Comparison of ENCODE assay signal across 8 cellular contexts in the genomic region with DNA sequence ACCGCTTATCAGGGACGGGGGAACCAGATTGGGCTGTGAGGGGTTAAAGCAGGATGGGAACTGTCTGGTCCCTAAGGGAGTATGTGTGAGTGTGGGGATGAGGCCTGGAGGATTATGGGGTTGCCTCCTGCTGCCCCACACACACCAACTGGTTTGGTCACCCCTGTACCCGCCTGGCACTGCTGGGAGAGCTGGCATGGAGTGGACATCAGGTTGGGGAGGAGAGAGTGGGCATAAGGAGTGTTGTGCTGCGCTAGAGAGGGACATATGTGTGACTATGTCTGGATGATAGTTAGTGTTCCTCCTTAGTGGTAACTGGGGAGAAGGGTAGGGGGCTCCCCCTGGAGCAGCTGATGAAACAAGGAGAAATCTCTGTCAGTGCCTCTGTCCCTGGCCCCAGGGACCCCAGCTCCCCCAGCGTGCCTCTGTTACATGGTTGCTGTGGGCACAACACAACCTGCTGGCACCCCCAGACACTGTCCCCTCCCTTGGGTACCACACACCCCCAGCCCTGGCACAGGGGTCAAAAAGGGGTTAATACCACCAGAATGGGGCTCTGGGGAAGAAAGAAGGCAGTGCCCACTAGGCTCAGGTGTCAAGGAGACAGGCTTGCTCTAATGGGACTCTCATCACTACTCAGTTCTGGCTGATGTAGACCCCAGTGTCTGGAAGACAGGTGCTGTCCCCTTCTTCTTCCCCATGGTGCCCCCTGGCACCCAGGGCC. TPM values are rescaled to one million over a fixed set of nuclear protein-coding genes. Genes with fewer than 3 reads are reported as not detected.
DNase-seq lines count a peak whose midpoint lies in the region; ATAC-seq lines count a peak whose summit lies in the region.

No MANE protein-coding gene starts in this region.

- H3K27me3 Mint-ChIP-seq in stimulated activated naive CD8-positive, alpha-beta T cell treated with anti-CD3 and anti-CD28 coated beads, Interleukin-15, amount 100 ng/mL, for 72 hours = no peaks in the 10 kb centered on the region

- ATAC-seq in activated naive CD4-positive, alpha-beta T cell treated with anti-CD3 and anti-CD28 coated beads, Interleukin-2, amount 50 U/mL, for 72 hours = peak in 1 of 2 donors; percentile 11
- ATAC-seq in stimulated activated naive CD8-positive, alpha-beta T cell treated with anti-CD3 and anti-CD28 coated beads, Interleukin-15, amount 100 ng/mL, for 72 hours = peak; percentile 30
- ATAC-seq in GM21825 (IDR thresholded peaks at IDR 0.05; ENCODE audit: unreplicated experiment) = no peak
- no peak for ATAC-seq in GM18907 (IDR thresholded peaks at IDR 0.05; ENCODE audit: unreplicated experiment)
- no peak for ATAC-seq in HG02870 (IDR thresholded peaks at IDR 0.05; ENCODE audit: unreplicated experiment)

- peaks cover 71% of the 10 kb centered on the region for H3K4me1 Mint-ChIP-seq in stimulated activated naive CD8-positive, alpha-beta T cell treated with anti-CD3 and anti-CD28 coated beads, Interleukin-15, amount 100 ng/mL, for 72 hours

- H3K27ac ChIP-seq in HUES6 (ENCODE audit: low read depth, low read length) = peak overlapping the region; percentile 34
- H3K27ac ChIP-seq in iPS-18a (ENCODE audit: low read length) = no peak overlapping the region

- H3K36me3 Mint-ChIP-seq in activated naive CD4-positive, alpha-beta T cell treated with anti-CD3 and anti-CD28 coated beads, Interleukin-2, amount 50 U/mL, for 72 hours = peaks cover 20 to 25% of the 10 kb centered on the region in 2 donors

- DNase-seq in activated naive CD4-positive, alpha-beta T cell treated with anti-CD3 and anti-CD28 coated beads, Interleukin-2, amount 50 U/mL, for 72 hours (ENCODE audit: low spot score in 2 of 2) = peak in 1 of 2 donors; percentile 69
- DNase-seq in stimulated activated naive CD8-positive, alpha-beta T cell treated with anti-CD3 and anti-CD28 coated beads, Interleukin-15, amount 100 ng/mL, for 72 hours = peak; percentile 43 to 83
- DNase-seq in GOT3 (lab: John Stamatoyannopoulos, UW) = no peak

- H3K9ac ChIP-seq in HUES6 (ENCODE audit: low read length) = peak overlapping the region; percentile 12
- H3K9ac ChIP-seq in iPS-18a (ENCODE audit: low read length) = peak overlapping the region; percentile 65

- H3K4me1 ChIP-seq in HUES6 (ENCODE audit: control insufficient read depth, insufficient read depth, low read length) (peaks cover 31% of the 10 kb centered on the region), iPS-18a (ENCODE audit: control insufficient read depth, low read depth, low read length) (peaks cover 26% of the 10 kb centered on the region)

- no peaks in the 10 kb centered on the region for H3K9me3 ChIP-seq in HUES6 (ENCODE audit: control insufficient read depth, insufficient read depth, low read depth, low read length)
- no peaks in the 10 kb centered on the region for H3K9me3 ChIP-seq in iPS-18a (ENCODE audit: control insufficient read depth, low read depth, low read length)

- H3K27ac Mint-ChIP-seq in activated naive CD4-positive, alpha-beta T cell treated with anti-CD3 and anti-CD28 coated beads, Interleukin-2, amount 50 U/mL, for 72 hours = peak overlapping the region; percentile 92 to 96
- peak overlapping the region; percentile 99 for H3K27ac Mint-ChIP-seq in stimulated activated naive CD8-positive, alpha-beta T cell treated with anti-CD3 and anti-CD28 coated beads, Interleukin-15, amount 100 ng/mL, for 72 hours

- no peaks in the 10 kb centered on the region for H3K36me3 ChIP-seq in HUES6 (ENCODE audit: control insufficient read depth, insufficient read depth, low read length)
- H3K36me3 ChIP-seq in iPS-18a (ENCODE audit: control insufficient read depth, low read depth, low read length) = no peaks in the 10 kb centered on the region

- H3K4me3 Mint-ChIP-seq in stimulated activated naive CD8-positive, alpha-beta T cell treated with anti-CD3 and anti-CD28 coated beads, Interleukin-15, amount 100 ng/mL, for 72 hours = peak overlapping the region; percentile 89 to 93

- H3K4me3 ChIP-seq in HUES6 (ENCODE audit: low read depth, low read length) (peak overlapping the region; percentile 99), iPS-18a (ENCODE audit: low read length) (peak overlapping the region; percentile 84)

- no peaks in the 10 kb centered on the region for H3K27me3 ChIP-seq in HUES6 (ENCODE audit: control insufficient read depth, insufficient read depth, low read length)
- H3K27me3 ChIP-seq in iPS-18a (ENCODE audit: control insufficient read depth, insufficient read depth, low read length) = no peaks in the 10 kb centered on the region

- no peaks in the 10 kb centered on the region for H3K9me3 Mint-ChIP-seq in activated naive CD4-positive, alpha-beta T cell treated with anti-CD3 and anti-CD28 coated beads, Interleukin-2, amount 50 U/mL, for 72 hours
- H3K9me3 Mint-ChIP-seq in stimulated activated naive CD8-positive, alpha-beta T cell treated with anti-CD3 and anti-CD28 coated beads, Interleukin-15, amount 100 ng/mL, for 72 hours = no peaks in the 10 kb centered on the region

RNA-seq across cellular contexts. Expression of a gene that starts 1.9 kb away (rescaled TPM):
- total RNA-seq in activated naive CD4-positive, alpha-beta T cell treated with anti-CD3 and anti-CD28 coated beads, Interleukin-2, amount 50 U/mL, for 72 hours = 100 to 1,000 TPM in 1 of 2 donors, 10 to 100 TPM in 1; 97.4 to 184 TPM

RNA-seq across cellular contexts. Expression of a gene that starts 11.1 kb away (rescaled TPM):
- under 1 TPM; 0.66 to 0.68 TPM for total RNA-seq in activated naive CD4-positive, alpha-beta T cell treated with anti-CD3 and anti-CD28 coated beads, Interleukin-2, amount 50 U/mL, for 72 hours

RNA-seq across cellular contexts. Expression of a gene that starts 21.4 kb away (rescaled TPM):
- total RNA-seq in activated naive CD4-positive, alpha-beta T cell treated with anti-CD3 and anti-CD28 coated beads, Interleukin-2, amount 50 U/mL, for 72 hours = 10 to 100 TPM; 40.8 to 41.9 TPM

RNA-seq across cellular contexts. Expression of a gene that starts 29.1 kb away (rescaled TPM):
- 1 to 10 TPM; 1.5 to 1.8 TPM for total RNA-seq in activated naive CD4-positive, alpha-beta T cell treated with anti-CD3 and anti-CD28 coated beads, Interleukin-2, amount 50 U/mL, for 72 hours

RNA-seq across cellular contexts. Expression of a gene that starts 29.1 kb away (rescaled TPM):
- total RNA-seq in activated naive CD4-positive, alpha-beta T cell treated with anti-CD3 and anti-CD28 coated beads, Interleukin-2, amount 50 U/mL, for 72 hours = under 1 TPM in 1 of 2 donors, not detected in 1; 0.34 TPM
